ENCODE assay signal across 11 cellular contexts in genomic region chr19:39363909-39364457, GRCh38. TPM values are rescaled to one million over a fixed set of nuclear protein-coding genes. Genes with fewer than 3 reads are reported as not detected.
DNase-seq lines count a peak whose midpoint lies in the region; ATAC-seq and TF ChIP-seq lines count a peak whose summit lies in the region.
"Had no signal": no experiment of that assay in that cellular context is flagged by ENCODE, and none has a peak within 500 bp of the region (broad histone marks: within the 10 kb centered on the region; RNA-seq: fewer than 3 reads in every experiment).

No MANE protein-coding gene starts in this region.

- no peaks in the 10 kb centered on the region for H3K9me3 Mint-ChIP-seq in activated CD8-positive, alpha-beta memory T cell treated with anti-CD3 and anti-CD28 coated beads, Interleukin-2, amount 10 ng/mL, durations not matched to agents 7 days and 5 days (ENCODE audit: low read depth)
- no peaks in the 10 kb centered on the region for H3K9me3 Mint-ChIP-seq in effector memory CD8-positive, alpha-beta T cell
- H3K9me3 Mint-ChIP-seq: mesothelial cell of epicardium had no signal

- H3K27me3 Mint-ChIP-seq in activated CD8-positive, alpha-beta memory T cell treated with anti-CD3 and anti-CD28 coated beads, Interleukin-2, amount 10 ng/mL, durations not matched to agents 7 days and 5 days = no peaks in the 10 kb centered on the region
- H3K27me3 Mint-ChIP-seq in effector memory CD8-positive, alpha-beta T cell = no peaks in the 10 kb centered on the region

- no peak overlapping the region for H3K4me3 Mint-ChIP-seq in activated CD8-positive, alpha-beta memory T cell treated with anti-CD3 and anti-CD28 coated beads, Interleukin-2, amount 10 ng/mL, durations not matched to agents 7 days and 5 days
- no peak overlapping the region for H3K4me3 Mint-ChIP-seq in effector memory CD8-positive, alpha-beta T cell
- H3K4me3 Mint-ChIP-seq: mesothelial cell of epicardium had no signal

- no peak for TF ChIP-seq POLR2A in upper lobe of left lung (IDR thresholded peaks at IDR 0.05)

- peak overlapping the region; percentile 21 for H3K27ac Mint-ChIP-seq in activated CD8-positive, alpha-beta memory T cell treated with anti-CD3 and anti-CD28 coated beads, Interleukin-2, amount 10 ng/mL, durations not matched to agents 7 days and 5 days
- H3K27ac Mint-ChIP-seq in effector memory CD8-positive, alpha-beta T cell = peak overlapping the region; percentile 56 to 72

- CTCF ChIA-PET in activated CD8-positive, alpha-beta memory T cell treated with anti-CD3 and anti-CD28 coated beads, Interleukin-2, amount 10 ng/mL, durations not matched to agents 7 days and 5 days (lab: Charles Lee) = no interaction called here

- no peaks in the 10 kb centered on the region for H3K4me1 Mint-ChIP-seq in activated CD8-positive, alpha-beta memory T cell treated with anti-CD3 and anti-CD28 coated beads, Interleukin-2, amount 10 ng/mL, durations not matched to agents 7 days and 5 days
- peaks cover 1 to 4% of the 10 kb centered on the region in 2 donors for H3K4me1 Mint-ChIP-seq in effector memory CD8-positive, alpha-beta T cell (ENCODE audit: low read depth in 2 of 2)
- H3K4me1 Mint-ChIP-seq: mesothelial cell of epicardium had no signal

- no peaks in the 10 kb centered on the region for H3K9me3 ChIP-seq in upper lobe of left lung

- peaks cover 0 to 6% (median 2%) of the 10 kb centered on the region in 4 donors for H3K4me1 ChIP-seq in upper lobe of left lung

- no peak for DNase-seq in activated CD8-positive, alpha-beta memory T cell treated with anti-CD3 and anti-CD28 coated beads, Interleukin-2, amount 10 ng/mL, durations not matched to agents 7 days and 5 days
- no peak for DNase-seq in activated CD8-positive, alpha-beta memory T cell treated with anti-CD3 and anti-CD28 coated beads for 24 hours
- no peak for DNase-seq in effector memory CD8-positive, alpha-beta T cell
- DNase-seq in midbrain (lab: John Stamatoyannopoulos, UW) (peak; percentile 90), upper lobe of left lung (no peak), CD1c-positive myeloid dendritic cell (ENCODE audit: extremely low spot score) (no peak), D341Med (ENCODE audit: low spot score) (no peak)
- DNase-seq: NCI-H146 had no signal

- H3K27ac ChIP-seq in upper lobe of left lung = peak overlapping the region in 3 of 4 donors; percentile 0 to 24 (median 6)
- H3K27ac ChIP-seq: cardiac muscle cell had no signal

- H3K36me3 Mint-ChIP-seq in activated CD8-positive, alpha-beta memory T cell treated with anti-CD3 and anti-CD28 coated beads, Interleukin-2, amount 10 ng/mL, durations not matched to agents 7 days and 5 days = peaks cover 18% of the 10 kb centered on the region
- peaks cover 33% of the 10 kb centered on the region for H3K36me3 Mint-ChIP-seq in effector memory CD8-positive, alpha-beta T cell (ENCODE audit: insufficient read depth)

- no peak for TF ChIP-seq CTCF in upper lobe of left lung (IDR thresholded peaks at IDR 0.05)

- 79 to 85% methylated on average over 5 of the region's 5 CpGs for WGBS in upper lobe of left lung, 2 donors

- no peak for ATAC-seq in activated CD8-positive, alpha-beta memory T cell treated with anti-CD3 and anti-CD28 coated beads, Interleukin-2, amount 10 ng/mL, durations not matched to agents 7 days and 5 days
- no peak for ATAC-seq in effector memory CD8-positive, alpha-beta T cell (replicated peaks)
- ATAC-seq in upper lobe of left lung (ENCODE audit: low FRiP score in 2 of 2) (peak in 1 of 2 donors; percentile 78), HG02763 (IDR thresholded peaks at IDR 0.05; ENCODE audit: unreplicated experiment) (no peak)

- no peaks in the 10 kb centered on the region for H3K27me3 ChIP-seq in upper lobe of left lung
- H3K27me3 ChIP-seq: cardiac muscle cell had no signal

- no peak for TF ChIP-seq EP300 in upper lobe of left lung (IDR thresholded peaks at IDR 0.05)

- peaks cover 15 to 91% (median 52%) of the 10 kb centered on the region in 4 donors for H3K36me3 ChIP-seq in upper lobe of left lung

- no peak overlapping the region for H3K4me3 ChIP-seq in upper lobe of left lung
- H3K4me3 ChIP-seq: cardiac muscle cell had no signal

RNA-seq across cellular contexts. Expression of gene SAMD4B, which starts 21.8 kb away (rescaled TPM):
- 10 to 100 TPM; 45.7 to 58.5 TPM for total RNA-seq in activated CD8-positive, alpha-beta memory T cell treated with anti-CD3 and anti-CD28 coated beads, Interleukin-2, amount 10 ng/mL, durations not matched to agents 7 days and 5 days
- 100 to 1,000 TPM in 2 of 6 donors, 10 to 100 TPM in 4; 57.7 to 125 (median 79.3) TPM for total RNA-seq in upper lobe of left lung

RNA-seq across cellular contexts. Expression of gene PAF1, which starts 26.9 kb away (rescaled TPM):
- total RNA-seq in activated CD8-positive, alpha-beta memory T cell treated with anti-CD3 and anti-CD28 coated beads, Interleukin-2, amount 10 ng/mL, durations not matched to agents 7 days and 5 days = 10 to 100 TPM; 48.9 to 53.8 TPM
- total RNA-seq in upper lobe of left lung = 10 to 100 TPM; 28.6 to 48.0 (median 35.4) TPM

RNA-seq across cellular contexts. Expression of gene MED29, which starts 27.2 kb away (rescaled TPM):
- 10 to 100 TPM; 31.0 to 31.2 TPM for total RNA-seq in activated CD8-positive, alpha-beta memory T cell treated with anti-CD3 and anti-CD28 coated beads, Interleukin-2, amount 10 ng/mL, durations not matched to agents 7 days and 5 days
- total RNA-seq in upper lobe of left lung = 10 to 100 TPM; 18.9 to 51.1 (median 33.7) TPM

RNA-seq across cellular contexts. Expression of gene GMFG, which starts 28.1 kb away (rescaled TPM):
- 100 to 1,000 TPM; 472 to 473 TPM for total RNA-seq in activated CD8-positive, alpha-beta memory T cell treated with anti-CD3 and anti-CD28 coated beads, Interleukin-2, amount 10 ng/mL, durations not matched to agents 7 days and 5 days
- 100 to 1,000 TPM in 2 of 6 donors, 10 to 100 TPM in 4; 23.0 to 163 (median 75.3) TPM for total RNA-seq in upper lobe of left lung
- total RNA-seq: cardiac muscle cell, mesothelial cell of epicardium had no signal

RNA-seq across cellular contexts. Expression of gene ZFP36, which starts 42.7 kb away (rescaled TPM):
- total RNA-seq in activated CD8-positive, alpha-beta memory T cell treated with anti-CD3 and anti-CD28 coated beads, Interleukin-2, amount 10 ng/mL, durations not matched to agents 7 days and 5 days = 100 to 1,000 TPM in 1 of 2 experiments, 10 to 100 TPM in 1; 45.1 to 107 TPM
- 100 to 1,000 TPM; 195 to 525 (median 238) TPM for total RNA-seq in upper lobe of left lung
